In genomic region chr1:27569506-27570382, GRCh38 we compare ENCODE assay signal across 9 cellular contexts. TPM values are rescaled to one million over a fixed set of nuclear protein-coding genes. Genes with fewer than 3 reads are reported as not detected.
A peak's percentile ranks its signal among the peaks of the same experiment; 100 is the strongest.
DNase-seq lines count a peak whose midpoint lies in the region; ATAC-seq and TF ChIP-seq lines count a peak whose summit lies in the region.
"Had no signal": no experiment of that assay in that cellular context is flagged by ENCODE, and none has a peak within 500 bp of the region (broad histone marks: within the 10 kb centered on the region; RNA-seq: fewer than 3 reads in every experiment).

No MANE protein-coding gene starts in this region.

- BruUV-seq in IMR-90 (replicated peaks; lab: Mats Ljungman, UMichigan) = no TSS peak

- in situ Hi-C loops in IMR-90 (cut with MboI; ENCODE audit: low sequenced_read_pairs) = no loop called here

- no peak overlapping the region for H2BK15ac ChIP-seq in IMR-90 (ENCODE audit: low read depth, low read length)

- H3K18ac ChIP-seq in IMR-90 (ENCODE audit: low read depth, low read length) = no peak overlapping the region

- H3K9ac ChIP-seq in IMR-90 (ENCODE audit: low read depth, low read length) (0 out of 2 replicates have a peak overlapping the region, but pooled peaks have one; percentile 7), subcutaneous abdominal adipose tissue (ENCODE audit: low read length in 5 of 5) (peak overlapping the region in 1 of 5 donors; percentile 18)

- TF ChIP-seq CTCF in IMR-90 (conservative IDR thresholded peaks at IDR 0.05; ENCODE audit: low read depth, low read length) = no peak
- TF ChIP-seq CTCF in body of pancreas (IDR thresholded peaks at IDR 0.05) = no peak

- POLR2A ChIA-PET in IMR-90 (lab: Charles Lee; ENCODE audit: unreplicated experiment) = interaction anchor here (0.7 kb wide), 1 partner anchor 117 kb away, joined by 3 read pairs; no protein-coding TSS in a partner anchor

- intact Hi-C loops in IMR-90 (cut with micrococcal nuclease) = no loop called here
- intact Hi-C loops in body of pancreas (cut with DNase I) = no loop called here

- H3K9me3 ChIP-seq in IMR-90 (ENCODE audit: control insufficient read depth, insufficient read depth, low read length) = no peaks in the 10 kb centered on the region
- no peaks in the 10 kb centered on the region for H3K9me3 ChIP-seq in body of pancreas
- no peaks in the 10 kb centered on the region for H3K9me3 ChIP-seq in subcutaneous abdominal adipose tissue (ENCODE audit: control insufficient read depth in 5 of 5, low read length in 5 of 5)

- WGBS in IMR-90 (ENCODE audit: extremely low coverage in 2 of 2, insufficient read length in 1 of 2), 2 experiments = 60% methylated on average over 6 of the region's 15 CpGs; no CpG with 5 or more reads in 1 of the 2 experiments
- WGBS in body of pancreas, 2 donors = 74 to 86% methylated on average over 11 to 14 of the region's 15 CpGs

- H3K4me2 ChIP-seq in IMR-90 (ENCODE audit: low read depth, low read length) = no peak overlapping the region

- H4K20me1 ChIP-seq in IMR-90 (ENCODE audit: insufficient read depth, low read length) = peaks cover 56% of the 10 kb centered on the region

- H3K27me3 ChIP-seq in IMR-90 (ENCODE audit: control insufficient read depth, insufficient read depth, low read length) (no peaks in the 10 kb centered on the region), body of pancreas (no peaks in the 10 kb centered on the region), layer of hippocampus (ENCODE audit: control insufficient read depth, insufficient read depth, low read length) (no peaks in the 10 kb centered on the region), subcutaneous abdominal adipose tissue (ENCODE audit: control insufficient read depth in 5 of 5, insufficient read depth in 4 of 5, low read length in 5 of 5) (no peaks in the 10 kb centered on the region)

- H3K79me1 ChIP-seq in IMR-90 (ENCODE audit: low read depth in 1 of 2, low read length in 2 of 2) = peaks cover 59 to 95% of the 10 kb centered on the region in 2 experiments

- H2BK120ac ChIP-seq in IMR-90 (ENCODE audit: low read depth, low read length) = no peak overlapping the region

- TF ChIP-seq POLR2A in IMR-90 (IDR thresholded peaks at IDR 0.05; ENCODE audit: low read depth, low read length) (no peak), body of pancreas (IDR thresholded peaks at IDR 0.05) (no peak)

- H3K4me1 ChIP-seq in IMR-90 (ENCODE audit: control insufficient read depth, insufficient read depth, low read length) (peaks cover 59% of the 10 kb centered on the region), body of pancreas (peaks cover 100% of the 10 kb centered on the region), subcutaneous abdominal adipose tissue (ENCODE audit: control insufficient read depth in 5 of 5, insufficient read depth in 5 of 5, low read length in 5 of 5) (peaks cover 19 to 96% (median 93%) of the 10 kb centered on the region in 5 donors)

- no peak overlapping the region for H3K27ac ChIP-seq in IMR-90 (ENCODE audit: insufficient read depth, low read length)
- H3K27ac ChIP-seq in body of pancreas = peak overlapping the region; percentile 90 to 98 (median 96)
- H3K27ac ChIP-seq in layer of hippocampus (ENCODE audit: low read depth, low read length) = peak overlapping the region; percentile 6
- H3K27ac ChIP-seq in subcutaneous abdominal adipose tissue (ENCODE audit: low read depth, low read length) = peak overlapping the region; percentile 46

- peak overlapping the region; percentile 15; the same call in 1 of the 2 replicates for H3K4ac ChIP-seq in IMR-90 (ENCODE audit: low read depth, low read length)

- CTCF ChIA-PET in IMR-90 (lab: Yijun Ruan, JAX) = interaction anchor here (1.4 to 3.0 kb wide), 2 partner anchors 13 to 32 kb away, joined by 4 to 13 read pairs; no protein-coding TSS in a partner anchor

- H3K36me3 ChIP-seq in IMR-90 (ENCODE audit: control insufficient read depth, insufficient read depth, low read length) (no peaks in the 10 kb centered on the region), body of pancreas (replicated peaks in 1 of 2; ENCODE audit: insufficient read depth in 1 of 2, low read depth in 2 of 2) (no peaks in the 10 kb centered on the region), subcutaneous abdominal adipose tissue (ENCODE audit: control insufficient read depth in 5 of 5, insufficient read depth in 5 of 5, low read length in 5 of 5) (no peaks in the 10 kb centered on the region)

- H2BK5ac ChIP-seq in IMR-90 (ENCODE audit: low read depth, low read length, poor library complexity, severe bottlenecking) = no peak overlapping the region

- H3K56ac ChIP-seq in IMR-90 (ENCODE audit: extremely low read depth, insufficient read depth, low read length) = no peak overlapping the region

- no peak overlapping the region for H2AFZ ChIP-seq in IMR-90 (replicated peaks; ENCODE audit: low read length, poor library complexity)

- peak overlapping the region; percentile 69; the same call in 1 of the 2 replicates for H3K23ac ChIP-seq in IMR-90 (ENCODE audit: low read depth, low read length)

- no peak overlapping the region for H4K5ac ChIP-seq in IMR-90 (ENCODE audit: low read depth, low read length)

- peaks cover 13% of the 10 kb centered on the region; the same call in 1 of the 2 replicates for H3K9me1 ChIP-seq in IMR-90 (ENCODE audit: insufficient read depth, low read length)

- no peak overlapping the region for H2BK20ac ChIP-seq in IMR-90 (ENCODE audit: low read depth, low read length)

- H2AK5ac ChIP-seq in IMR-90 (ENCODE audit: low read depth, low read length) = peak overlapping the region; percentile 43; the same call in 1 of the 2 replicates

- DNase-seq in IMR-90 = no peak
- DNase-seq in body of pancreas = peak in 1 of 4 donors; percentile 19
- no peak for DNase-seq in UCSD-AML1 (lab: John Stamatoyannopoulos, UW; ENCODE audit: unreplicated experiment)
- DNase-seq: cortex of kidney, NCI-H1694 had no signal

- no peak overlapping the region for H2AK9ac ChIP-seq in IMR-90 (replicated peaks; ENCODE audit: low read depth, low read length, poor library complexity)

- no peak for TF ChIP-seq RAD21 in IMR-90 (IDR thresholded peaks at IDR 0.05; ENCODE audit: low read length)

- ATAC-seq in IMR-90 (ENCODE audit: low read depth) (no peak), body of pancreas (no peak), HG03342 (IDR thresholded peaks at IDR 0.05; ENCODE audit: unreplicated experiment) (no peak), HG03439 (IDR thresholded peaks at IDR 0.05; ENCODE audit: unreplicated experiment) (no peak)

- no peak overlapping the region for H4K8ac ChIP-seq in IMR-90 (ENCODE audit: low read depth in 2 of 2, low read length in 2 of 2)

- no peak overlapping the region for H3K14ac ChIP-seq in IMR-90 (replicated peaks; ENCODE audit: low read depth, low read length)

- dilution Hi-C loops in IMR-90 (cut with HindIII; ENCODE audit: low sequenced_read_pairs, unreplicated experiment) = no loop called here

- H4K91ac ChIP-seq in IMR-90 (ENCODE audit: insufficient read depth, low read depth, low read length) = no peak overlapping the region

- H3K4me3 ChIP-seq in IMR-90 (ENCODE audit: insufficient read depth, low read depth, low read length) (no peak overlapping the region), body of pancreas (no peak overlapping the region), subcutaneous abdominal adipose tissue (ENCODE audit: low read depth in 1 of 5, low read length in 5 of 5) (no peak overlapping the region)

TF ChIP-seq in IMR-90, 13 proteins besides CTCF, POLR2A, EP300 and RAD21:
- TF ChIP-seq CHD1 (IDR thresholded peaks at IDR 0.05; ENCODE audit: low read depth, low read length) (no peak), CEBPB (IDR thresholded peaks at IDR 0.05; ENCODE audit: low read depth, low read length) (no peak), RFX5 (IDR thresholded peaks at IDR 0.05; ENCODE audit: low read depth, low read length) (no peak)

RNA-seq across cellular contexts. Expression of gene AHDC1, which starts 34.2 kb away (rescaled TPM):
- 1.7 and 2.0 TPM in 2 replicates for total RNA-seq in IMR-90 (2012; rRNA removed)
- polyA plus RNA-seq in IMR-90 (2012; rRNA removed) = 11.6 and 16.1 TPM in 2 replicates
- polyA plus RNA-seq in IMR-90 (2012; cell fraction: cytosol; rRNA removed) = 4.9 and 11.5 TPM in 2 replicates
- 25.9 and 46.8 TPM in 2 replicates for polyA plus RNA-seq in IMR-90 (2012; cell fraction: nucleus; rRNA removed; ENCODE audit: low replicate concordance)
- 10 to 100 TPM; 13.5 to 14.2 TPM for total RNA-seq in body of pancreas
